Comparison of ENCODE assay signal across 2 cellular contexts in the genomic region with DNA sequence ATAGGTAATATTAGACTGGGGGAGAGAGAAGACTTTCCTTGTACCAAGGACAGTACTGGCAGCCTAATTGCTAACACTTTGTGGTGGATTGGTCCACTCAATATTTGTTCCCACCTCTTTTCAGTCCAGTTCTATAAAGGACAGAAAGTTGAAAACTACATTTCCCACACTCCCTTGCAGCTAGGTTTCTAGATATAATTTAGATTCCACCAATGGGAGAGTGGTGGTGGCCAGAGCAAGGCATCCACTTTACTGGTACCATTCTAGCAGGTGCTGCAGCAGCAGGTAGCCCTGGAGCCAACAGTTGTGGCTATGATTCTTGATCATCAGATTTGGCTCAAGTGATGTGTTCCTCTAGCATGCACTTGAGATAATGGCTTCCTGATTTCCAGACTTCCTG.
TF ChIP-seq lines count a peak whose summit lies in the region.

No MANE protein-coding gene starts in this region.

TF ChIP-seq in HepG2, 621 proteins besides CTCF, POLR2A, EP300 and RAD21:
- peak; percentile 50 for TF ChIP-seq ZNF143 (CRISPR knock-in tag; IDR thresholded peaks at IDR 0.05)
- TF ChIP-seq ZMYM4 (CRISPR knock-in tag; IDR thresholded peaks at IDR 0.05) = no peak
- peak; percentile 61 for TF ChIP-seq THAP11 (CRISPR knock-in tag; IDR thresholded peaks at IDR 0.05)

TF ChIP-seq in GM12878, 131 proteins besides CTCF, POLR2A, EP300 and RAD21:
- no peak for TF ChIP-seq YY1 (IDR thresholded peaks at IDR 0.05; ENCODE audit: low read depth, low read length)
- TF ChIP-seq HCFC1 (IDR thresholded peaks at IDR 0.05; ENCODE audit: low read length) = peak; percentile 34; the same call in 1 of the 2 replicates
- peak; percentile 39 for TF ChIP-seq SIX5 (IDR thresholded peaks at IDR 0.05; ENCODE audit: low read depth, low read length, severe bottlenecking)
- no peak for TF ChIP-seq SMAD1 (IDR thresholded peaks at IDR 0.05; ENCODE audit: low read depth, partially characterized antibody)
- TF ChIP-seq POLR2AphosphoS5 (IDR thresholded peaks at IDR 0.05; ENCODE audit: low read length) = 0 out of 2 replicates have a peak, but pooled peaks have one; percentile 31
- TF ChIP-seq ZNF622 (IDR thresholded peaks at IDR 0.05) = no peak
- no peak for TF ChIP-seq ATF2 (IDR thresholded peaks at IDR 0.05; ENCODE audit: low read length)
TF ChIP-seq in GM12878: peak in this region for 3.
